ENCODE assay signal across 21 cellular contexts in genomic region chr16:80509872-80510271, GRCh38. TPM values are rescaled to one million over a fixed set of nuclear protein-coding genes. Genes with fewer than 3 reads are reported as not detected.
A peak's percentile ranks its signal among the peaks of the same experiment; 100 is the strongest.
DNase-seq lines count a peak whose midpoint lies in the region; ATAC-seq, FAIRE-seq and TF ChIP-seq lines count a peak whose summit lies in the region.
"Had no signal": no experiment of that assay in that cellular context is flagged by ENCODE, and none has a peak within 500 bp of the region (broad histone marks: within the 10 kb centered on the region; RNA-seq: fewer than 3 reads in every experiment).

No MANE protein-coding gene starts in this region.

- H4K8ac ChIP-seq in H9 (replicated peaks; ENCODE audit: insufficient read length, low read depth, low read length) = peak overlapping the region; percentile 91
- H4K8ac ChIP-seq in H1 (ENCODE audit: extremely low read depth, insufficient read depth, low read length) = no peak overlapping the region

- H3K9me3 Mint-ChIP-seq in H9 = no peaks in the 10 kb centered on the region

- no peak overlapping the region for H4K91ac ChIP-seq in H9 (ENCODE audit: insufficient read length, low read depth, low read length)
- H4K91ac ChIP-seq in H1 (replicated peaks; ENCODE audit: insufficient read length, low read length) = no peak overlapping the region

- no peak for ATAC-seq in HG03520 (IDR thresholded peaks at IDR 0.05; ENCODE audit: unreplicated experiment)
- ATAC-seq: A549, HCT116, Panc1, Right ventricle myocardium inferior had no signal

- POLR2A ChIA-PET in H1 (lab: Charles Lee; ENCODE audit: partially characterized antibody) = no interaction called here

- TF ChIP-seq CTCF in H9 (conservative IDR thresholded peaks at IDR 0.05) = no peak
- TF ChIP-seq CTCF in H1 (IDR thresholded peaks at IDR 0.05; ENCODE audit: control extremely low read depth in 1 of 3, insufficient read depth in 1 of 3, low read depth in 1 of 3, low read length in 3 of 3) = no peak
- TF ChIP-seq CTCF in uterus (IDR thresholded peaks at IDR 0.05) = no peak
- no peak for TF ChIP-seq CTCF in Peyer's patch (IDR thresholded peaks at IDR 0.05)

- DNase-seq in H9 = no peak
- peak; percentile 13 for DNase-seq in OCI-M1 (lab: John Stamatoyannopoulos, UW)
- DNase-seq in H1 (ENCODE audit: low read depth in 1 of 2, low spot score in 2 of 2) = no peak
- no peak for DNase-seq in uterus
- no peak for DNase-seq in Peyer's patch
- no peak for DNase-seq in GOT3 (lab: John Stamatoyannopoulos, UW)
- DNase-seq: COR-L47, MG63, NCI-H1436 treated with DMSO at 0.1 percent for 48 hours, NCI-H2029 treated with DMSO at 0.1 percent for 48 hours, NCI-H2171 treated with DMSO at 0.1 percent for 48 hours, NCI-H774, T-helper 1 cell had no signal

- H3K27me3 Mint-ChIP-seq in H9 (ENCODE audit: low read depth) = peaks cover 4% of the 10 kb centered on the region

- no peak overlapping the region for H3K14ac ChIP-seq in H9 (ENCODE audit: insufficient read depth, low read length)
- H3K14ac ChIP-seq in H1 (ENCODE audit: insufficient read length) = no peak overlapping the region

- H3K4me3 ChIP-seq in BLaER1 (no peak overlapping the region), H1 (ENCODE audit: extremely low read depth in 1 of 4, insufficient read depth in 2 of 4, low read depth in 3 of 4, low read length in 4 of 4) (no peak overlapping the region), uterus (no peak overlapping the region), Peyer's patch (no peak overlapping the region)
- H3K4me3 ChIP-seq: A549, MG63 had no signal

- no peaks in the 10 kb centered on the region for H3K9me3 ChIP-seq in BLaER1
- H3K9me3 ChIP-seq in H9 (ENCODE audit: control insufficient read depth, low read depth, low read length) = no peaks in the 10 kb centered on the region
- H3K9me3 ChIP-seq in H1 (ENCODE audit: insufficient read depth in 2 of 2, low read depth in 1 of 2, low read length in 1 of 2) = no peaks in the 10 kb centered on the region
- H3K9me3 ChIP-seq in uterus = no peaks in the 10 kb centered on the region
- no peaks in the 10 kb centered on the region for H3K9me3 ChIP-seq in Peyer's patch
- H3K9me3 ChIP-seq: A549, MG63 had no signal

- no peaks in the 10 kb centered on the region for H3K79me2 ChIP-seq in H9 (ENCODE audit: insufficient read depth, low read length)
- no peaks in the 10 kb centered on the region for H3K79me2 ChIP-seq in H1 (ENCODE audit: control insufficient read depth in 1 of 2, insufficient read depth in 2 of 2, low read length in 2 of 2)

- no peak overlapping the region for H2BK15ac ChIP-seq in H9 (ENCODE audit: low read depth, low read length)
- no peak overlapping the region; the same call in 1 of the 2 replicates for H2BK15ac ChIP-seq in H1 (ENCODE audit: low read length)

- intact Hi-C loops in uterus (cut with DNase I; ENCODE audit: low total_unique reads) = no loop called here

- H2BK120ac ChIP-seq in H9 (ENCODE audit: low read depth, low read length, poor library complexity, severe bottlenecking) = no peak overlapping the region
- H2BK120ac ChIP-seq in H1 (replicated peaks; ENCODE audit: low read depth, low read length) = no peak overlapping the region

- CTCF ChIA-PET in H1 (lab: Charles Lee; ENCODE audit: partially characterized antibody) = interaction anchor here (1.8 kb wide), 1 partner anchor 17 kb away, joined by 7 read pairs; no protein-coding TSS in a partner anchor

- H3K4me3 Mint-ChIP-seq in H9 = no peak overlapping the region
- H3K4me3 Mint-ChIP-seq: CD14-positive monocyte had no signal

- H3K4me1 ChIP-seq in BLaER1 = peaks cover 11% of the 10 kb centered on the region
- peaks cover 4% of the 10 kb centered on the region; the same call in 1 of the 2 replicates for H3K4me1 ChIP-seq in H9 (ENCODE audit: insufficient read depth, low read length)
- H3K4me1 ChIP-seq in H1 (replicated peaks in 1 of 4; ENCODE audit: control insufficient read depth in 3 of 4, insufficient read depth in 4 of 4, low read length in 3 of 4) = peaks cover 0 to 2% (median 0%) of the 10 kb centered on the region in 4 experiments; a peak in 1 of 7 replicates
- no peaks in the 10 kb centered on the region for H3K4me1 ChIP-seq in uterus
- H3K4me1 ChIP-seq in Peyer's patch = no peaks in the 10 kb centered on the region
- H3K4me1 ChIP-seq: A549 had no signal

- H4K5ac ChIP-seq in H9 (ENCODE audit: insufficient read length, low read depth, low read length) (peak overlapping the region; percentile 60), H1 (ENCODE audit: insufficient read length, low read depth, low read length) (no peak overlapping the region)

- H3K56ac ChIP-seq in H9 (ENCODE audit: insufficient read length, low read depth, low read length) (no peak overlapping the region), H1 (replicated peaks; ENCODE audit: insufficient read length, low read depth, low read length) (no peak overlapping the region)

- no peak overlapping the region for H2BK12ac ChIP-seq in H9 (ENCODE audit: insufficient read length, low read depth, low read length)
- no peak overlapping the region for H2BK12ac ChIP-seq in H1 (ENCODE audit: low read depth, low read length)

- no peak overlapping the region for H3K18ac ChIP-seq in H9 (ENCODE audit: insufficient read length, low read depth, low read length)
- no peak overlapping the region for H3K18ac ChIP-seq in H1 (ENCODE audit: extremely low read depth, low read length)

- H3K4ac ChIP-seq in H9 (ENCODE audit: low read depth, low read length) (no peak overlapping the region), H1 (replicated peaks; ENCODE audit: insufficient read length, low read depth, low read length) (no peak overlapping the region)

- H3K23me2 ChIP-seq in H9 (ENCODE audit: insufficient read length, low read depth, low read length, poor library complexity, severe bottlenecking) (no peaks in the 10 kb centered on the region), H1 (ENCODE audit: low read depth, low read length) (no peaks in the 10 kb centered on the region)

- H2AFZ ChIP-seq in H9 (ENCODE audit: low read length) (peak overlapping the region; percentile 45), H1 (ENCODE audit: low read length) (peak overlapping the region; percentile 81; the same call in 1 of the 2 replicates)

- H2BK5ac ChIP-seq in H9 (ENCODE audit: insufficient read length, low read length) (no peak overlapping the region), H1 (ENCODE audit: low read depth, low read length) (no peak overlapping the region)

- peak overlapping the region in 1 of 3 experiments; percentile 19; a peak in 1 of 7 replicates for H3K27ac Mint-ChIP-seq in H9

- no peaks in the 10 kb centered on the region for H3K27me3 ChIP-seq in BLaER1
- no peaks in the 10 kb centered on the region for H3K27me3 ChIP-seq in H9 (ENCODE audit: insufficient read depth, low read length)
- no peaks in the 10 kb centered on the region for H3K27me3 ChIP-seq in H1 (replicated peaks in 1 of 4; ENCODE audit: control insufficient read depth in 3 of 4, extremely low read depth in 1 of 4, insufficient read depth in 3 of 4, low read length in 3 of 4)
- no peaks in the 10 kb centered on the region for H3K27me3 ChIP-seq in uterus
- no peaks in the 10 kb centered on the region for H3K27me3 ChIP-seq in Peyer's patch
- H3K27me3 ChIP-seq: MG63 had no signal

- no peaks in the 10 kb centered on the region for H3K36me3 ChIP-seq in BLaER1
- no peaks in the 10 kb centered on the region for H3K36me3 ChIP-seq in H1 (ENCODE audit: control insufficient read depth in 2 of 4, insufficient read depth in 4 of 4, low read length in 3 of 4)
- H3K36me3 ChIP-seq in uterus = no peaks in the 10 kb centered on the region
- no peaks in the 10 kb centered on the region for H3K36me3 ChIP-seq in Peyer's patch
- H3K36me3 ChIP-seq: MG63 had no signal

- TF ChIP-seq POLR2A in H1 (IDR thresholded peaks at IDR 0.05; ENCODE audit: control extremely low read depth in 1 of 2, low read depth in 2 of 2, low read length in 2 of 2) (no peak), uterus (IDR thresholded peaks at IDR 0.05) (no peak), Peyer's patch (IDR thresholded peaks at IDR 0.05) (no peak)

- H2BK20ac ChIP-seq in H9 (ENCODE audit: low read depth, low read length, poor library complexity, severe bottlenecking) (no peak overlapping the region), H1 (ENCODE audit: low read length) (no peak overlapping the region)

- H2AK5ac ChIP-seq in H9 (ENCODE audit: insufficient read length, low read length) = no peak overlapping the region
- no peak overlapping the region for H2AK5ac ChIP-seq in H1 (ENCODE audit: low read depth, low read length)

- H3K9ac ChIP-seq in BLaER1 (no peak overlapping the region), H9 (ENCODE audit: extremely low read depth, insufficient read length, low read length) (no peak overlapping the region), H1 (replicated peaks in 1 of 4; ENCODE audit: extremely low read depth in 1 of 4, low read depth in 3 of 4, low read length in 3 of 4) (no peak overlapping the region)

- H3K23ac ChIP-seq in H9 (ENCODE audit: insufficient read length, low read depth, low read length) (no peak overlapping the region), H1 (ENCODE audit: insufficient read length) (no peak overlapping the region)

- peaks cover 12 to 17% of the 10 kb centered on the region in 2 experiments for H3K4me1 Mint-ChIP-seq in H9

- H3T11ph ChIP-seq in H9 (ENCODE audit: low read length) = no peak overlapping the region

- no peak for TF ChIP-seq EP300 in H1 (IDR thresholded peaks at IDR 0.05; ENCODE audit: borderline replicate concordance in 1 of 2, low read depth in 2 of 2, low read length in 2 of 2)

- no CpG with 5 or more reads among the region's 6 CpGs for WGBS in H9 (ENCODE audit: extremely low coverage, insufficient read length, low lambda C conversion rate)
- WGBS in H1 (ENCODE audit: extremely low coverage in 1 of 2, insufficient coverage in 1 of 2, insufficient read length in 1 of 2, insufficient replicate concordance in 2 of 2, low coverage in 1 of 2, low lambda C conversion rate in 2 of 2, missing lambda C conversion rate in 1 of 2), 2 experiments = 76% methylated on average over 6 of the region's 6 CpGs; no CpG with 5 or more reads in 1 of the 2 experiments

- FAIRE-seq in H1 (lab: Jason Lieb, UNC) = no peak
- FAIRE-seq: A549 had no signal

- H3K79me1 ChIP-seq in H9 (ENCODE audit: insufficient read depth, low read depth, low read length, poor library complexity, severe bottlenecking) (no peaks in the 10 kb centered on the region), H1 (ENCODE audit: low read depth, low read length) (no peaks in the 10 kb centered on the region)

- no peaks in the 10 kb centered on the region for H4K20me1 ChIP-seq in BLaER1
- no peaks in the 10 kb centered on the region for H4K20me1 ChIP-seq in H9 (ENCODE audit: control insufficient read depth, insufficient read depth, insufficient read length)
- no peaks in the 10 kb centered on the region for H4K20me1 ChIP-seq in H1 (replicated peaks in 1 of 2; ENCODE audit: control insufficient read depth in 1 of 2, insufficient read depth in 2 of 2, low read length in 2 of 2)

- H3K27ac ChIP-seq in BLaER1 (no peak overlapping the region), H9 (ENCODE audit: insufficient read length, low read depth, low read length) (peak overlapping the region; percentile 39), H1 (ENCODE audit: low read depth, low read length) (no peak overlapping the region), uterus (no peak overlapping the region), Peyer's patch (no peak overlapping the region)
- H3K27ac ChIP-seq: A549 had no signal

- TF ChIP-seq RAD21 in H1 (IDR thresholded peaks at IDR 0.05 in 1 of 2, conservative IDR thresholded peaks at IDR 0.05 in 1 of 2; ENCODE audit: low read depth in 2 of 2, low read length in 2 of 2) = no peak

- no peaks in the 10 kb centered on the region for H3K36me3 Mint-ChIP-seq in H9 (ENCODE audit: insufficient read depth in 1 of 3, low read depth in 3 of 3)
- H3K36me3 Mint-ChIP-seq: CD14-positive monocyte had no signal

- H3K4me2 ChIP-seq in BLaER1 = peak overlapping the region; percentile 30
- H3K4me2 ChIP-seq in H9 (ENCODE audit: insufficient read depth, insufficient read length, low read length) = peak overlapping the region; percentile 25
- no peak overlapping the region; a peak in 1 of 4 replicates for H3K4me2 ChIP-seq in H1 (ENCODE audit: insufficient read depth in 1 of 2, low read depth in 2 of 2, low read length in 2 of 2)
- H3K4me2 ChIP-seq: A549 had no signal

RNA-seq across cellular contexts. Expression of gene DYNLRB2, which starts 30.9 kb away (rescaled TPM):
- total RNA-seq in H9 (2021) (not detected in 2 replicates), uterus (1 to 10 TPM in 2 of 4 donors, not detected in 2; 2.6 to 3.3 TPM), Peyer's patch (not detected)
- total RNA-seq in H1 (2021; fragmentation: NEBNext Ultra II Directional; extraction: Animal tissue kit (Norgen Biotek cat#: 25700)) = not detected in 2 replicates
- not detected in 2 replicates for polyA plus RNA-seq in H1 (2011; rRNA removed)
- polyA plus RNA-seq in H1 (2011; cell fraction: cytosol; rRNA removed) = not detected
- not detected for polyA plus RNA-seq in H1 (2011; cell fraction: nucleus; rRNA removed)
- not detected in 4 replicates for polyA plus RNA-seq in H1 (2012, experiment 1 of 2)
- polyA plus RNA-seq in H1 (2012, experiment 2 of 2) = not detected
- polyA plus RNA-seq in H1 (2013, experiment 1 of 2) = not detected
- not detected for polyA plus RNA-seq in H1 (2013, experiment 2 of 2)
- not detected in 2 replicates for polyA minus RNA-seq in H1 (2011; rRNA and poly(A)+ RNA removed)
- polyA minus RNA-seq in H1 (2011; cell fraction: cytosol; rRNA and poly(A)+ RNA removed) = not detected
- not detected for polyA minus RNA-seq in H1 (2011; cell fraction: nucleus; rRNA and poly(A)+ RNA removed)
- total RNA-seq: NCI-H460, Right ventricle myocardium inferior had no signal
- polyA plus RNA-seq: A549, CD14-positive monocyte had no signal

Comparison
In these comparisons a context has a peak if more than half of its experiments do, and no peak if none do; other contexts are left out.
1. H3K4me2 ChIP-seq: peak in BLaER1 (single experiment) and H9 (single experiment); none in H1 (0 of 2).